ENCODE assay signal across 8 cellular contexts in genomic region chr5:59099270-59099994, GRCh38.
DNase-seq lines count a peak whose midpoint lies in the region; ATAC-seq and TF ChIP-seq lines count a peak whose summit lies in the region.

No MANE protein-coding gene starts in this region.

- intact Hi-C loops in Caco-2 (cut with micrococcal nuclease; ENCODE audit: unreplicated experiment) = no loop called here
- intact Hi-C loops in posterior vena cava (cut with DNase I) = no loop called here

- H3K36me3 ChIP-seq in Caco-2 (ENCODE audit: control insufficient read depth, insufficient read depth, low read length) (no peaks in the 10 kb centered on the region), kidney epithelial cell (ENCODE audit: control insufficient read depth, insufficient read depth, low read length) (no peaks in the 10 kb centered on the region)

- H3K27me3 Mint-ChIP-seq in Caco-2 (ENCODE audit: insufficient read depth, unreplicated experiment) = no peaks in the 10 kb centered on the region

- no peak overlapping the region for H3K4me3 ChIP-seq in Caco-2 (ENCODE audit: low read depth, low read length)
- no peak overlapping the region for H3K4me3 ChIP-seq in kidney epithelial cell (ENCODE audit: low read depth, low read length)

- H3K27me3 ChIP-seq in Caco-2 (replicated peaks; ENCODE audit: control insufficient read depth, insufficient read depth, low read length) = no peaks in the 10 kb centered on the region
- no peaks in the 10 kb centered on the region for H3K27me3 ChIP-seq in kidney epithelial cell (ENCODE audit: control insufficient read depth, insufficient read depth, low read length)

- ATAC-seq in HG02938 (IDR thresholded peaks at IDR 0.05; ENCODE audit: unreplicated experiment) (peak; percentile 81), HG02973 (IDR thresholded peaks at IDR 0.05; ENCODE audit: unreplicated experiment) (no peak)

- H3K4me1 Mint-ChIP-seq in Caco-2 (ENCODE audit: low read depth, unreplicated experiment) = peaks cover 47% of the 10 kb centered on the region

- DNase-seq in Caco-2 = no peak
- peak; percentile 13 to 40 for DNase-seq in activated CD4-positive, alpha-beta T cell treated with anti-CD3 and anti-CD28 coated beads, Interleukin-2, amount 50 U/mL, for 48 hours
- peak; percentile 69 for DNase-seq in kidney epithelial cell (ENCODE audit: low read depth)
- DNase-seq in posterior vena cava (ENCODE audit: low spot score) = no peak
- DNase-seq in Ammon's horn (ENCODE audit: low spot score) = no peak
- DNase-seq in foreskin melanocyte = no peak

- POLR2A ChIA-PET in Caco-2 (lab: Charles Lee) = no interaction called here

- BruUV-seq in Caco-2 (replicated peaks; lab: Mats Ljungman, UMichigan) = no TSS peak

- H3K27ac Mint-ChIP-seq in Caco-2 (ENCODE audit: unreplicated experiment) = peak overlapping the region; percentile 27

- no peak overlapping the region for H3K4me3 Mint-ChIP-seq in Caco-2 (ENCODE audit: unreplicated experiment)

- TF ChIP-seq CTCF in Caco-2 (IDR thresholded peaks at IDR 0.05; ENCODE audit: insufficient read depth in 1 of 2, low read depth in 1 of 2, low read length in 1 of 2, severe bottlenecking in 1 of 2, unreplicated experiment in 1 of 2) = no peak
- TF ChIP-seq CTCF in kidney epithelial cell (IDR thresholded peaks at IDR 0.05; ENCODE audit: insufficient read depth, low read length, poor library complexity, severe bottlenecking) = no peak

- no peaks in the 10 kb centered on the region for H3K9me3 Mint-ChIP-seq in Caco-2 (ENCODE audit: unreplicated experiment)

- CTCF ChIA-PET in Caco-2 (lab: Charles Lee) = no interaction called here

- peaks cover 28% of the 10 kb centered on the region for H3K4me1 ChIP-seq in Caco-2

- H3K36me3 Mint-ChIP-seq in Caco-2 (ENCODE audit: insufficient read depth, unreplicated experiment) = no peaks in the 10 kb centered on the region

- no peaks in the 10 kb centered on the region for H3K9me3 ChIP-seq in Caco-2

Comparison
In these comparisons a context has a peak if more than half of its experiments do, and no peak if none do; other contexts are left out.
1. DNase-seq: peak in activated CD4-positive, alpha-beta T cell treated with anti-CD3 and anti-CD28 coated beads, Interleukin-2, amount 50 U/mL, for 48 hours (2 of 2) and kidney epithelial cell (single experiment); none in Caco-2 (0 of 2), posterior vena cava (single experiment), Ammon's horn (single experiment) and foreskin melanocyte (single experiment).